Comparison of ENCODE assay signal across 22 cellular contexts in genomic region chr3:4908769-4909156, GRCh38.
DNase-seq lines count a peak whose midpoint lies in the region; ATAC-seq, FAIRE-seq and TF ChIP-seq lines count a peak whose summit lies in the region.
"Had no signal": no experiment of that assay in that cellular context is flagged by ENCODE, and none has a peak within 500 bp of the region (broad histone marks: within the 10 kb centered on the region; RNA-seq: fewer than 3 reads in every experiment).

No MANE protein-coding gene starts in this region.

- FAIRE-seq in GM12878 (lab: Jason Lieb, UNC), result no peak
- FAIRE-seq: colon had no signal

- H3K4me3 Mint-ChIP-seq in T-helper 1 cell treated with Interleukin-12 subunit alpha and Interleukin-12 subunit beta and Interleukin-4 antibody, amounts not matched to agents 30 μg/mL and 1 μg/mL, for 36 hours, result peak overlapping the region; percentile 64

- TF ChIP-seq POLR2A in GM12878 (IDR thresholded peaks at IDR 0.05; ENCODE audit: low read depth, low read length) (no peak), gastroesophageal sphincter (IDR thresholded peaks at IDR 0.05) (no peak)

- no peak for ATAC-seq in GM12878
- peak; percentile 68 for ATAC-seq in stimulated activated naive CD8-positive, alpha-beta T cell treated with anti-CD3 and anti-CD28 coated beads, Interleukin-15, Interleukin-2, amounts not matched to agents 100 U/mL and 50 U/mL, for 24 hours
- no peak for ATAC-seq in HG02884 (IDR thresholded peaks at IDR 0.05; ENCODE audit: unreplicated experiment)
- no peak for ATAC-seq in gastroesophageal sphincter
- ATAC-seq in HG02938 (IDR thresholded peaks at IDR 0.05; ENCODE audit: unreplicated experiment), result no peak
- ATAC-seq: HCT116, lower lobe of right lung had no signal

- CTCF ChIA-PET in GM12878 (lab: Yijun Ruan, JAX), result interaction anchor here (1.6 to 1.7 kb wide), 2 partner anchors 27 to 67 kb away, joined by 4 to 7 read pairs; no protein-coding TSS in a partner anchor

- H3K27me3 ChIP-seq in GM12878 (replicated peaks in 1 of 2; ENCODE audit: control insufficient read depth in 2 of 2, insufficient read depth in 2 of 2, low read length in 1 of 2) (no peaks in the 10 kb centered on the region), gastroesophageal sphincter (no peaks in the 10 kb centered on the region)
- H3K27me3 ChIP-seq: brain microvascular endothelial cell had no signal

- intact Hi-C loops in GM12878 (cut with micrococcal nuclease; ENCODE audit: unreplicated experiment), result loop anchor here (2.0 to 5.0 kb wide), 2 partner anchors 18 to 149 kb away; no protein-coding TSS in a partner anchor

- no peaks in the 10 kb centered on the region for H3K27me3 Mint-ChIP-seq in T-helper 1 cell treated with Interleukin-12 subunit alpha and Interleukin-12 subunit beta and Interleukin-4 antibody, amounts not matched to agents 30 μg/mL and 1 μg/mL, for 36 hours (ENCODE audit: low read depth)

- H3K9me3 ChIP-seq in GM12878 (replicated peaks; ENCODE audit: control insufficient read depth, insufficient read depth, low read length) (peaks cover 6% of the 10 kb centered on the region; the same call in 2 of the 3 replicates), gastroesophageal sphincter (no peaks in the 10 kb centered on the region)
- H3K9me3 ChIP-seq: lower lobe of right lung had no signal

- no peaks in the 10 kb centered on the region for H4K20me1 ChIP-seq in GM12878 (ENCODE audit: control insufficient read depth, insufficient read depth)

- POLR2A ChIA-PET in GM12878 (lab: Charles Lee), result no interaction called here

- WGBS in GM12878 (ENCODE audit: insufficient coverage, insufficient replicate concordance, low lambda C conversion rate, missing lambda C conversion rate), result 96% methylated on average over 6 of the region's 6 CpGs
- 88 to 95% methylated on average over 4 to 6 of the region's 6 CpGs for WGBS in gastroesophageal sphincter (ENCODE audit: low coverage in 1 of 2), 2 donors

- peaks cover 72% of the 10 kb centered on the region for H3K4me1 Mint-ChIP-seq in T-helper 1 cell treated with Interleukin-12 subunit alpha and Interleukin-12 subunit beta and Interleukin-4 antibody, amounts not matched to agents 30 μg/mL and 1 μg/mL, for 36 hours (ENCODE audit: low read depth)

- H3K4me3 ChIP-seq in GM12878 (no peak overlapping the region), gastroesophageal sphincter (no peak overlapping the region)
- H3K4me3 ChIP-seq: lower lobe of right lung, SK-N-MC, skin epidermis had no signal

- no TSS peak for BruUV-seq in GM12878 (replicated peaks; lab: Mats Ljungman, UMichigan)

- H3K27ac ChIP-seq in GM12878 (ENCODE audit: control insufficient read depth, insufficient read depth) (peak overlapping the region; percentile 54), gastroesophageal sphincter (no peak overlapping the region)
- H3K27ac ChIP-seq: brain microvascular endothelial cell, lower lobe of right lung, SK-N-MC, skin epidermis had no signal

- no peak for TF ChIP-seq RAD21 in GM12878 (IDR thresholded peaks at IDR 0.05; ENCODE audit: insufficient read depth, low read depth, low read length)

- no peak overlapping the region for H2AFZ ChIP-seq in GM12878 (ENCODE audit: control insufficient read depth, low read depth, low read length)

- no peaks in the 10 kb centered on the region for H3K79me2 ChIP-seq in GM12878 (ENCODE audit: control insufficient read depth, insufficient read depth, low read length)

- peaks cover 22% of the 10 kb centered on the region for H3K36me3 Mint-ChIP-seq in T-helper 1 cell treated with Interleukin-12 subunit alpha and Interleukin-12 subunit beta and Interleukin-4 antibody, amounts not matched to agents 30 μg/mL and 1 μg/mL, for 36 hours (ENCODE audit: low read depth)

- TF ChIP-seq CTCF in GM12878 (IDR thresholded peaks at IDR 0.05 in 2 of 3, conservative IDR thresholded peaks at IDR 0.05 in 1 of 3; ENCODE audit: control insufficient read depth in 2 of 3, extremely low read depth in 1 of 3, insufficient read depth in 1 of 3, low read depth in 3 of 3, low read length in 3 of 3) (no peak), gastroesophageal sphincter (IDR thresholded peaks at IDR 0.05) (no peak)

- H3K36me3 ChIP-seq in GM12878 (ENCODE audit: control insufficient read depth in 2 of 2, insufficient read depth in 2 of 2, low read length in 1 of 2) (no peaks in the 10 kb centered on the region), gastroesophageal sphincter (no peaks in the 10 kb centered on the region)
- H3K36me3 ChIP-seq: brain microvascular endothelial cell, lower lobe of right lung had no signal

- peaks cover 25% of the 10 kb centered on the region for H3K9me3 Mint-ChIP-seq in T-helper 1 cell treated with Interleukin-12 subunit alpha and Interleukin-12 subunit beta and Interleukin-4 antibody, amounts not matched to agents 30 μg/mL and 1 μg/mL, for 36 hours

- RAD21 ChIA-PET in GM12878 (lab: Charles Lee; ENCODE audit: unreplicated experiment), result interaction anchor here (0.7 to 4.6 kb wide), 3 partner anchors 38 to 188 kb away, joined by 3 to 26 read pairs (median 3); no protein-coding TSS in a partner anchor

- no peak overlapping the region for H3K9ac ChIP-seq in GM12878 (ENCODE audit: control insufficient read depth, insufficient read depth, low read length)

- in situ Hi-C loops in GM12878 (cut with MboI), result no loop called here

- H3K27ac Mint-ChIP-seq in T-helper 1 cell treated with Interleukin-12 subunit alpha and Interleukin-12 subunit beta and Interleukin-4 antibody, amounts not matched to agents 30 μg/mL and 1 μg/mL, for 36 hours, result peak overlapping the region; percentile 94

- SMC1A ChIA-PET in GM12878 (lab: Charles Lee; ENCODE audit: uncharacterized antibody, unreplicated experiment), result interaction anchor here (0.7 to 4.9 kb wide), 7 partner anchors 13 to 1963 kb away, joined by 3 to 21 read pairs (median 4); no protein-coding TSS in a partner anchor

- no peak overlapping the region for H3K4me2 ChIP-seq in GM12878 (ENCODE audit: control insufficient read depth, insufficient read depth)

- DNase-seq in stimulated activated CD4-positive, alpha-beta T cell treated with anti-CD3 and anti-CD28 coated beads, Interleukin-15, amount 100 ng/mL, for 24 hours, result peak; percentile 33
- DNase-seq in stimulated activated CD4-positive, alpha-beta T cell treated with anti-CD3 and anti-CD28 coated beads, Interleukin-2, amount 100 ng/mL, for 48 hours, result no peak
- DNase-seq in GM12878 (ENCODE audit: low read depth, low spot score), result no peak
- DNase-seq in stimulated activated naive CD8-positive, alpha-beta T cell treated with anti-CD3 and anti-CD28 coated beads, Interleukin-15, Interleukin-2, amounts not matched to agents 100 U/mL and 50 U/mL, for 24 hours, result no peak
- DNase-seq: activated CD4-positive, CD25-positive, alpha-beta regulatory T cell treated with anti-CD3 and anti-CD28 coated beads, Interleukin-2, amount 50 U/mL, for 72 hours; brain microvascular endothelial cell; DMS53; GDM1; KG1; lower lobe of right lung; NCI-H1694; NCI-H526; stimulated activated CD4-positive, alpha-beta T cell treated with anti-CD3 and anti-CD28 coated beads, Interleukin-4, amount 100 ng/mL, for 1 hour; trophoblast cell had no signal

- TF ChIP-seq EP300 in GM12878 (IDR thresholded peaks at IDR 0.05; ENCODE audit: borderline replicate concordance in 1 of 2, control insufficient read depth in 1 of 2, low read depth in 2 of 2, low read length in 2 of 2) (no peak), gastroesophageal sphincter (IDR thresholded peaks at IDR 0.05) (no peak)

- H3K4me1 ChIP-seq in GM12878 (ENCODE audit: control insufficient read depth, insufficient read depth, low read length), result peaks cover 22% of the 10 kb centered on the region
- peaks cover 3 to 20% (median 3%) of the 10 kb centered on the region in 3 donors for H3K4me1 ChIP-seq in gastroesophageal sphincter
- H3K4me1 ChIP-seq: lower lobe of right lung had no signal

TF ChIP-seq in GM12878, 131 proteins besides CTCF, POLR2A, EP300 and RAD21:
- TF ChIP-seq CHD2 (IDR thresholded peaks at IDR 0.05; ENCODE audit: borderline replicate concordance, low read depth, low read length) (no peak), ZNF217 (IDR thresholded peaks at IDR 0.05) (peak; percentile 4; the same call in 1 of the 2 replicates)
